Comparison of ENCODE assay signal across 8 cellular contexts in the genomic region with DNA sequence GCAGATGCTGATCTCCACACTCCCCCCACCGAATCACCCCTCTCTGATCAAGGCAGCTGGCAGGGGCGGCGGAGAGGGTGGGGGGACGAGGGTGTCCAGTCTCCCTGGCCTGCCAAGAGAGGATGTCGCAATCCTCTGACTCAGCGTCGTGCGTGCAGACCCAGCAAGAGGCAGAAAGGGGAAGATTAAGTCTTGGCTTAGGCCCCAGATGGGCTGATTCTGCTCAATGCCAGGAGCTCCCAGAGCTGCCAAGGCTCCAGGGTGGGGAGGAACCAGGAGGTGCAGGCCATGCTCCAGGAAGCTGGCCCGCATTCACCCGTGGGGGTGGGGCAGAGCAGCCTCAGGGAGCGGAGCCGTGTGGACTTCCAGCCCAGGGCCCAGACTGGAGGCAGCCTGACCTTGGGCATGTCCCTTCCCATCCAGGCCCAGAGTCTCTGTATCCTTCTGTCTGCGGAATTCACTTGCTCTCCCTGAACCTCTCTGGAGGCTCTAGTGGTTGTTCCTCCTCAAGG. TPM values are rescaled to one million over a fixed set of nuclear protein-coding genes. Genes with fewer than 3 reads are reported as not detected.
DNase-seq lines count a peak whose midpoint lies in the region; ATAC-seq and TF ChIP-seq lines count a peak whose summit lies in the region.

No MANE protein-coding gene starts in this region.

- H3K4me3 Mint-ChIP-seq in stimulated activated naive CD8-positive, alpha-beta T cell treated with anti-CD3 and anti-CD28 coated beads, Interleukin-15, amount 100 ng/mL, for 72 hours, result no peak overlapping the region

- no TSS peak for BruUV-seq in Panc1 (replicated peaks; lab: Mats Ljungman, UMichigan)

- H3K4me1 ChIP-seq in HAP-1 (peaks cover 11% of the 10 kb centered on the region), Panc1 (ENCODE audit: control insufficient read depth, insufficient read depth, low read length) (peaks cover 64% of the 10 kb centered on the region), left lung (peaks cover 50 to 98% of the 10 kb centered on the region in 2 donors)

- H3K27ac ChIP-seq in Panc1 (ENCODE audit: low read length) (peak overlapping the region; percentile 90), cingulate gyrus (ENCODE audit: low read depth, low read length) (peak overlapping the region; percentile 23), left lung (peak overlapping the region; percentile 88 to 97)

- H3K27me3 ChIP-seq in HAP-1 (ENCODE audit: low read depth) (no peaks in the 10 kb centered on the region), Panc1 (ENCODE audit: control insufficient read depth, insufficient read depth, low read length) (no peaks in the 10 kb centered on the region), left lung (no peaks in the 10 kb centered on the region)

- no peak for TF ChIP-seq POLR2A in GM18505 (IDR thresholded peaks at IDR 0.05; ENCODE audit: borderline replicate concordance, extremely low read depth, insufficient read depth, insufficient read length)

- H3K36me3 ChIP-seq in HAP-1 (replicated peaks) (no peaks in the 10 kb centered on the region), Panc1 (ENCODE audit: control insufficient read depth, insufficient read depth, low read length) (no peaks in the 10 kb centered on the region), left lung (no peaks in the 10 kb centered on the region)

- TF ChIP-seq CTCF in AG09319 (IDR thresholded peaks at IDR 0.05; ENCODE audit: low read depth, low read length), result no peak
- no peak for TF ChIP-seq CTCF in Panc1 (IDR thresholded peaks at IDR 0.05)
- TF ChIP-seq CTCF in left lung (IDR thresholded peaks at IDR 0.05), result no peak

- no peaks in the 10 kb centered on the region for H3K9me3 ChIP-seq in HAP-1
- H3K9me3 ChIP-seq in Panc1 (ENCODE audit: control insufficient read depth, insufficient read depth, low read depth, low read length), result no peaks in the 10 kb centered on the region
- H3K9me3 ChIP-seq in left lung, result no peaks in the 10 kb centered on the region

- intact Hi-C loops in Panc1 (cut with micrococcal nuclease; ENCODE audit: unreplicated experiment) (no loop called here), left lung (cut with DNase I) (no loop called here)

- POLR2A ChIA-PET in Panc1 (lab: Charles Lee), result interaction anchor here (0.5 to 1.1 kb wide), 2 partner anchors 11 to 57 kb away, joined by 5 to 13 read pairs; no protein-coding TSS in a partner anchor

- H3K4me1 Mint-ChIP-seq in stimulated activated naive CD8-positive, alpha-beta T cell treated with anti-CD3 and anti-CD28 coated beads, Interleukin-15, amount 100 ng/mL, for 72 hours, result peaks cover 62% of the 10 kb centered on the region

- ATAC-seq in Panc1, result peak; percentile 90
- ATAC-seq in left lung, result peak; percentile 90
- ATAC-seq in stimulated activated naive CD8-positive, alpha-beta T cell treated with anti-CD3 and anti-CD28 coated beads, Interleukin-15, amount 100 ng/mL, for 72 hours, result peak; percentile 48
- no peak for ATAC-seq in GM18505 (IDR thresholded peaks at IDR 0.05; ENCODE audit: unreplicated experiment)

- in situ Hi-C loops in HAP-1 (cut with MboI; ENCODE audit: low sequenced_read_pairs), result no loop called here
- in situ Hi-C loops in Panc1 (cut with HindIII; ENCODE audit: low pct_unique_long_range_greater_than_20kb, low sequenced_read_pairs), result no loop called here

- DNase-seq in AG09319 (ENCODE audit: extremely low read depth, low read depth), result peak; percentile 100
- peak; percentile 52 to 76 for DNase-seq in HAP-1 (ENCODE audit: low spot score in 2 of 2)
- peak; percentile 89 for DNase-seq in Panc1 (ENCODE audit: low read depth, low spot score)
- peak; percentile 96 to 98 for DNase-seq in left lung
- DNase-seq in stimulated activated naive CD8-positive, alpha-beta T cell treated with anti-CD3 and anti-CD28 coated beads, Interleukin-15, amount 100 ng/mL, for 72 hours, result no peak
- no peak for DNase-seq in NCI-H128 (lab: John Stamatoyannopoulos, UW; ENCODE audit: unreplicated experiment)

- no peaks in the 10 kb centered on the region for H3K9me3 Mint-ChIP-seq in stimulated activated naive CD8-positive, alpha-beta T cell treated with anti-CD3 and anti-CD28 coated beads, Interleukin-15, amount 100 ng/mL, for 72 hours

- H3K27me3 Mint-ChIP-seq in stimulated activated naive CD8-positive, alpha-beta T cell treated with anti-CD3 and anti-CD28 coated beads, Interleukin-15, amount 100 ng/mL, for 72 hours, result peaks cover 11% of the 10 kb centered on the region

- peak overlapping the region in 1 of 2 donors; percentile 78 for H3K27ac Mint-ChIP-seq in stimulated activated naive CD8-positive, alpha-beta T cell treated with anti-CD3 and anti-CD28 coated beads, Interleukin-15, amount 100 ng/mL, for 72 hours

- CTCF ChIA-PET in Panc1 (lab: Charles Lee), result interaction anchor here (0.6 kb wide), 1 partner anchor 16 kb away, joined by 14 read pairs; no protein-coding TSS in a partner anchor

- no peak overlapping the region for H3K4me3 ChIP-seq in HAP-1
- H3K4me3 ChIP-seq in Panc1 (ENCODE audit: low read depth in 2 of 2, low read length in 2 of 2), result no peak overlapping the region
- H3K4me3 ChIP-seq in left lung, result no peak overlapping the region

RNA-seq across cellular contexts. Expression of a gene that starts 6.6 kb away (rescaled TPM):
- total RNA-seq in Panc1 (2021; ENCODE audit: unreplicated experiment) (48.5 TPM), left lung (10 to 100 TPM; 48.2 to 79.9 TPM)
- polyA plus RNA-seq in Panc1 (2012; ENCODE audit: insufficient read length), result 80.9 TPM

RNA-seq across cellular contexts. Expression of a gene that starts 35.8 kb away (rescaled TPM):
- total RNA-seq in Panc1 (2021; ENCODE audit: unreplicated experiment) (0.80 TPM), left lung (1 to 10 TPM; 5.2 to 6.1 TPM)
- polyA plus RNA-seq in Panc1 (2012; ENCODE audit: insufficient read length), result 2.3 TPM

RNA-seq across cellular contexts. Expression of a gene that starts 42.9 kb away (rescaled TPM):
- not detected for total RNA-seq in Panc1 (2021; ENCODE audit: unreplicated experiment)
- polyA plus RNA-seq in Panc1 (2012; ENCODE audit: insufficient read length), result not detected
- under 1 TPM in 1 of 2 donors, not detected in 1; 0.20 TPM for total RNA-seq in left lung

Comparison
In these comparisons a context has a peak if more than half of its experiments do, and no peak if none do; other contexts are left out.
1. DNase-seq: peak in AG09319 (single experiment), HAP-1 (2 of 2), Panc1 (single experiment) and left lung (2 of 2); none in stimulated activated naive CD8-positive, alpha-beta T cell treated with anti-CD3 and anti-CD28 coated beads, Interleukin-15, amount 100 ng/mL, for 72 hours (0 of 2) and NCI-H128 (single experiment).
2. H3K27ac ChIP-seq: peak in every context shown above with its lines; median percentile 92 in left lung; 90 in Panc1; 23 in cingulate gyrus.